17 cellular contexts compared by ENCODE assay signal in genomic region chr4:123869517-123870282, GRCh38.
A peak's percentile ranks its signal among the peaks of the same experiment; 100 is the strongest.
DNase-seq lines count a peak whose midpoint lies in the region; ATAC-seq and TF ChIP-seq lines count a peak whose summit lies in the region.
"Had no signal": no experiment of that assay in that cellular context is flagged by ENCODE, and none has a peak within 500 bp of the region (broad histone marks: within the 10 kb centered on the region; RNA-seq: fewer than 3 reads in every experiment).

No MANE protein-coding gene starts in this region.

- in situ Hi-C loops in G401 (cut with HindIII; ENCODE audit: low sequenced_read_pairs) = no loop called here

- DNase-seq in G401 (ENCODE audit: low spot score) (peak; percentile 73), NCI-H748 treated with DMSO at 0.1 percent for 48 hours (lab: John Stamatoyannopoulos, UW) (peak; percentile 20), islet precursor cell (peak; percentile 56), psoas muscle (no peak), amniotic stem cell (lab: John Stamatoyannopoulos, UW) (no peak), ecto neural progenitor cell (ENCODE audit: low spot score) (no peak), middle frontal gyrus (ENCODE audit: extremely low spot score, low spot score) (no peak)
- DNase-seq: activated T-cell treated with anti-CD3 and anti-CD28 coated beads, Interleukin-2, amount 50 U/mL, for 4 hours; GDM1; NCI-H1048; NCI-H446; stimulated activated CD4-positive, alpha-beta T cell treated with anti-CD3 and anti-CD28 coated beads, Interleukin-15, amount 100 ng/mL, for 24 hours; stomach had no signal

- WGBS in psoas muscle, 3 donors = 26 to 34% (median 27%) methylated on average over 3 of the region's 3 CpGs

- peaks cover 5% of the 10 kb centered on the region for H3K9me3 ChIP-seq in psoas muscle
- H3K9me3 ChIP-seq: ovary, stomach had no signal

- peaks cover 28% of the 10 kb centered on the region for H3K4me1 ChIP-seq in psoas muscle
- H3K4me1 ChIP-seq: stomach had no signal

- peak overlapping the region; percentile 3 for H3K4me3 ChIP-seq in psoas muscle
- H3K4me3 ChIP-seq: ovary, SK-N-MC, stomach had no signal

- H3K36me3 ChIP-seq in psoas muscle (ENCODE audit: insufficient read depth in 1 of 2, low read depth in 1 of 2) = no peaks in the 10 kb centered on the region
- H3K36me3 ChIP-seq: ovary, stomach had no signal

- TF ChIP-seq CTCF in psoas muscle (IDR thresholded peaks at IDR 0.05) = no peak

- ATAC-seq in psoas muscle (peak; percentile 57 to 79 (median 74)), HG02870 (IDR thresholded peaks at IDR 0.05; ENCODE audit: unreplicated experiment) (no peak)
- ATAC-seq: activated naive CD4-positive, alpha-beta T cell treated with anti-CD3 and anti-CD28 coated beads, Interleukin-2, amount 50 U/mL, for 72 hours; activated T-cell treated with anti-CD3 and anti-CD28 coated beads, Interleukin-2, amount 50 U/mL, for 4 hours had no signal

- H3K27ac ChIP-seq in psoas muscle = peak overlapping the region; percentile 78
- H3K27ac ChIP-seq: ovary, SK-N-MC had no signal

- no peaks in the 10 kb centered on the region for H3K27me3 ChIP-seq in psoas muscle (ENCODE audit: insufficient read depth in 3 of 3, low read length in 2 of 3)
- H3K27me3 ChIP-seq: ovary, stomach had no signal

- intact Hi-C loops in psoas muscle (cut with DNase I) = loop anchor here in 1 of 2 donors (5.0 kb wide), 1 partner anchor 37 kb away; no protein-coding TSS in a partner anchor

Comparison
In these comparisons a context has a peak if more than half of its experiments do, and no peak if none do; other contexts are left out.
1. DNase-seq: peak in G401 (single experiment), NCI-H748 treated with DMSO at 0.1 percent for 48 hours (single experiment) and islet precursor cell (single experiment); none in psoas muscle (0 of 2), amniotic stem cell (single experiment), ecto neural progenitor cell (single experiment) and middle frontal gyrus (single experiment).